In the genomic region with DNA sequence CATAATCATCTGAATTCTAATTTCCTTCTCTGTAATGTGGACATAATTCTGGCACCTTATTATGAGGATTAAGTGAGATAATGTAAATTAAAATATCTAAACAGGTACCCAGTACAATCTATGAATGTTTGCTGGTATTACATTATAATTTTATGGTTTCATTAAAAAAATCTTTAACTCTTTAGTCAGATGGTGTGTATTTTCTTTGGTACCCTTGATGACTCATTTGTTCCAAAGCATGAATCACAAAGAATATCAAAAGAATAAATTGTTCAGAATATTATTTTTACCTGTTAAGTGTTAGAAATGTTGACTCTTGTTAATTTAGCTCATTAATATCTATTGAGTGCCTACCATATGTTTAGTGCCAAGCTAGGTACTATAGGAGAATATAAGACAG, we compare ENCODE assay signal across 20 cellular contexts.
A peak's percentile ranks its signal among the peaks of the same experiment; 100 is the strongest.
DNase-seq lines count a peak whose midpoint lies in the region; ATAC-seq, FAIRE-seq and TF ChIP-seq lines count a peak whose summit lies in the region.
"Had no signal": no experiment of that assay in that cellular context is flagged by ENCODE, and none has a peak within 500 bp of the region (broad histone marks: within the 10 kb centered on the region; RNA-seq: fewer than 3 reads in every experiment).

No MANE protein-coding gene starts in this region.

- DNase-seq in MCF 10A (ENCODE audit: unreplicated experiment) (peak; percentile 32), breast epithelium (ENCODE audit: low spot score in 2 of 2) (no peak), bronchial epithelial cell (ENCODE audit: low read depth) (peak; percentile 66), fibroblast of villous mesenchyme (ENCODE audit: low read depth) (peak; percentile 26), prostate gland (ENCODE audit: low spot score) (no peak)
- DNase-seq in activated CD4-positive, alpha-beta T cell treated with anti-CD3 and anti-CD28 coated beads, Interleukin-2, amount 50 U/mL, for 1 hour = no peak
- DNase-seq: activated CD4-positive, alpha-beta T cell treated with anti-CD3 and anti-CD28 coated beads for 1 hour; DMS153; Karpas-422; natural killer cell; NCI-H1105 treated with DMSO at 0.1 percent for 48 hours; NCI-H526; stimulated activated CD8-positive, alpha-beta memory T cell treated with anti-CD3 and anti-CD28 coated beads, Interleukin-4, amount 100 ng/mL, for 48 hours; T1000 had no signal

- ATAC-seq in GM18909 (IDR thresholded peaks at IDR 0.05; ENCODE audit: poor library complexity, unreplicated experiment) (no peak), GM21717 (IDR thresholded peaks at IDR 0.05; ENCODE audit: unreplicated experiment) (no peak)
- ATAC-seq: natural killer cell had no signal

- TF ChIP-seq CTCF in MCF 10A (IDR thresholded peaks at IDR 0.05; ENCODE audit: unreplicated experiment) = no peak
- TF ChIP-seq CTCF in breast epithelium (IDR thresholded peaks at IDR 0.05) = no peak
- TF ChIP-seq CTCF in bronchial epithelial cell (IDR thresholded peaks at IDR 0.05; ENCODE audit: insufficient read depth, low read length, severe bottlenecking) = no peak
- no peak for TF ChIP-seq CTCF in fibroblast of villous mesenchyme (IDR thresholded peaks at IDR 0.05; ENCODE audit: insufficient read depth, low read depth, low read length)
- TF ChIP-seq CTCF in prostate gland (IDR thresholded peaks at IDR 0.05) = no peak

- no peak overlapping the region for H3K27ac Mint-ChIP-seq in MCF 10A (ENCODE audit: low read depth, unreplicated experiment)
- H3K27ac Mint-ChIP-seq: natural killer cell had no signal

- TF ChIP-seq POLR2A in breast epithelium (IDR thresholded peaks at IDR 0.05) (no peak), prostate gland (IDR thresholded peaks at IDR 0.05) (no peak)

- peaks cover 15% of the 10 kb centered on the region for H3K4me1 Mint-ChIP-seq in MCF 10A (ENCODE audit: insufficient read depth, unreplicated experiment)

- peaks cover 12% of the 10 kb centered on the region for H3K36me3 Mint-ChIP-seq in MCF 10A (ENCODE audit: insufficient read depth, unreplicated experiment)
- H3K36me3 Mint-ChIP-seq: natural killer cell had no signal

- no peaks in the 10 kb centered on the region for H3K9me3 Mint-ChIP-seq in MCF 10A (ENCODE audit: unreplicated experiment)
- H3K9me3 Mint-ChIP-seq: natural killer cell had no signal

- H3K27ac ChIP-seq in breast epithelium (no peak overlapping the region), prostate gland (no peak overlapping the region)
- H3K27ac ChIP-seq: C4-2B, PC-9 had no signal

- POLR2A ChIA-PET in MCF 10A (lab: Yijun Ruan, JAX) = no interaction called here

- no peak for FAIRE-seq in bronchial epithelial cell (lab: Jason Lieb, UNC)
- FAIRE-seq: colon had no signal

- no peaks in the 10 kb centered on the region for H3K27me3 Mint-ChIP-seq in MCF 10A (ENCODE audit: insufficient read depth, unreplicated experiment)

- no peaks in the 10 kb centered on the region for H3K36me3 ChIP-seq in breast epithelium
- no peaks in the 10 kb centered on the region for H3K36me3 ChIP-seq in bronchial epithelial cell (ENCODE audit: control insufficient read depth, insufficient read depth, low read length)
- no peaks in the 10 kb centered on the region for H3K36me3 ChIP-seq in prostate gland

- intact Hi-C loops in MCF 10A (cut with micrococcal nuclease) (no loop called here), breast epithelium (cut with DNase I; ENCODE audit: low total_unique reads) (no loop called here), prostate gland (cut with DNase I) (no loop called here)

- H3K4me1 ChIP-seq in breast epithelium = no peaks in the 10 kb centered on the region
- H3K4me1 ChIP-seq in prostate gland (replicated peaks) = no peaks in the 10 kb centered on the region

- H3K27me3 ChIP-seq in breast epithelium (no peaks in the 10 kb centered on the region), bronchial epithelial cell (ENCODE audit: control insufficient read depth, insufficient read depth, low read length) (no peaks in the 10 kb centered on the region), prostate gland (replicated peaks; ENCODE audit: insufficient read depth) (no peaks in the 10 kb centered on the region)

- no peaks in the 10 kb centered on the region for H3K9me3 ChIP-seq in breast epithelium
- no peaks in the 10 kb centered on the region for H3K9me3 ChIP-seq in prostate gland

- H3K4me3 ChIP-seq in breast epithelium (no peak overlapping the region), bronchial epithelial cell (ENCODE audit: low read depth, low read length) (no peak overlapping the region), fibroblast of villous mesenchyme (ENCODE audit: low read depth, low read length) (no peak overlapping the region), prostate gland (no peak overlapping the region)
- H3K4me3 ChIP-seq: lung, PC-9 had no signal

- CTCF ChIA-PET in MCF 10A (lab: Yijun Ruan, JAX) = no interaction called here

- BruUV-seq in MCF 10A (replicated peaks; lab: Mats Ljungman, UMichigan) = no TSS peak

- no peak overlapping the region for H3K4me3 Mint-ChIP-seq in MCF 10A (ENCODE audit: unreplicated experiment)
- H3K4me3 Mint-ChIP-seq: natural killer cell had no signal

Comparison
In these comparisons a context has a peak if more than half of its experiments do, and no peak if none do; other contexts are left out.
1. DNase-seq: peak in MCF 10A (single experiment), bronchial epithelial cell (single experiment) and fibroblast of villous mesenchyme (single experiment); none in breast epithelium (0 of 2), prostate gland (single experiment) and activated CD4-positive, alpha-beta T cell treated with anti-CD3 and anti-CD28 coated beads, Interleukin-2, amount 50 U/mL, for 1 hour (single experiment).